ENCODE assay signal across 15 cellular contexts in the genomic region with DNA sequence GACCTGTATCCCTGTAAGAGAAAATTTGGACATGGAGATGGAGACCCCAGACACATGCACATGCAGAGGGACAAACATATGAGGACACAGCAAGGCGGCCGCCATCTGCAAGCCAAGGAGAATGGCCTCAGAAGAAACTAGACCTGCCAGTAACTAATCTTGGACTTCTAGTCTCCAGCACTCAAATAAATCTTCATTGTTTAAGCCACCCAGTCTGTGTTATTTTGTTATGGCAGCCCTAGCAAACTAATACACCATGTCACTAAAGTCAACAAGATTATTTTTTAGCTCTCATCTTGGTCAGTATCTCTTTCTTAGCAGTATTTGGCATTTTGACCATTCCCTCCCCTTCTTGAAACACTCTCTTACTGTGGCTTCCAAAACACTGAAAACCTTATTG. TPM values are rescaled to one million over a fixed set of nuclear protein-coding genes. Genes with fewer than 3 reads are reported as not detected.
DNase-seq lines count a peak whose midpoint lies in the region; ATAC-seq and TF ChIP-seq lines count a peak whose summit lies in the region.
"Had no signal": no experiment of that assay in that cellular context is flagged by ENCODE, and none has a peak within 500 bp of the region (broad histone marks: within the 10 kb centered on the region; RNA-seq: fewer than 3 reads in every experiment).

No MANE protein-coding gene starts in this region.

- H4K20me1 ChIP-seq in mammary epithelial cell (ENCODE audit: insufficient read depth, low read length): no peaks in the 10 kb centered on the region

- H3K4me2 ChIP-seq in mammary epithelial cell (ENCODE audit: insufficient read depth, low read depth, low read length): no peak overlapping the region
- H3K4me2 ChIP-seq: A549 had no signal

- H3K9me3 ChIP-seq in mammary epithelial cell (replicated peaks; ENCODE audit: insufficient read depth, low read length): no peaks in the 10 kb centered on the region
- H3K9me3 ChIP-seq in CD4-positive, alpha-beta memory T cell (ENCODE audit: control insufficient read depth in 1 of 2, low read length in 2 of 2): no peaks in the 10 kb centered on the region
- H3K9me3 ChIP-seq: A549, HAP-1 had no signal

- DNase-seq in MCF 10A (ENCODE audit: unreplicated experiment): no peak
- no peak for DNase-seq in mammary epithelial cell
- no peak for DNase-seq in CD4-positive, alpha-beta memory T cell
- no peak for DNase-seq in endothelial cell (ENCODE audit: low spot score)
- peak; percentile 10 for DNase-seq in type B pancreatic cell (ENCODE audit: extremely low spot score, unreplicated experiment)
- no peak for DNase-seq in activated gamma-delta T cell (lab: John Stamatoyannopoulos, UW)
- DNase-seq: AML-193, DMS153, DMS79, GDM1 had no signal

- no peak for ATAC-seq in GM19395 (IDR thresholded peaks at IDR 0.05; ENCODE audit: unreplicated experiment)
- ATAC-seq: A549 had no signal

- no peak overlapping the region for H3K4me3 Mint-ChIP-seq in MCF 10A (ENCODE audit: unreplicated experiment)
- H3K4me3 Mint-ChIP-seq in CD4-positive, alpha-beta memory T cell: no peak overlapping the region
- peak overlapping the region; percentile 6 for H3K4me3 Mint-ChIP-seq in endothelial cell (ENCODE audit: unreplicated experiment)
- no peak overlapping the region for H3K4me3 Mint-ChIP-seq in type B pancreatic cell

- H3K79me2 ChIP-seq in mammary epithelial cell (ENCODE audit: insufficient read depth, low read length): peaks cover 57% of the 10 kb centered on the region

- POLR2A ChIA-PET in MCF 10A (lab: Yijun Ruan, JAX): interaction anchor here (1.6 kb wide), 1 partner anchor 26 kb away, joined by 4 read pairs; no protein-coding TSS in a partner anchor
- POLR2A ChIA-PET in CD4-positive, alpha-beta memory T cell (lab: Charles Lee; ENCODE audit: partially characterized antibody): interaction anchor here (1.0 kb wide), 1 partner anchor 27 kb away, joined by 3 read pairs; a partner anchor contains a TSS

- H3K27me3 Mint-ChIP-seq in MCF 10A (ENCODE audit: insufficient read depth, unreplicated experiment) (no peaks in the 10 kb centered on the region), endothelial cell (ENCODE audit: unreplicated experiment) (peaks cover 2% of the 10 kb centered on the region), type B pancreatic cell (no peaks in the 10 kb centered on the region)
- H3K27me3 Mint-ChIP-seq in CD4-positive, alpha-beta memory T cell: no peaks in the 10 kb centered on the region

- TF ChIP-seq CTCF in MCF 10A (IDR thresholded peaks at IDR 0.05; ENCODE audit: unreplicated experiment) (no peak), mammary epithelial cell (conservative IDR thresholded peaks at IDR 0.05 in 1 of 2, IDR thresholded peaks at IDR 0.05 in 1 of 2; ENCODE audit: extremely low read depth in 1 of 2, insufficient read depth in 1 of 2, low read depth in 1 of 2, low read length in 2 of 2) (no peak), endothelial cell (IDR thresholded peaks at IDR 0.05; ENCODE audit: unreplicated experiment) (no peak), type B pancreatic cell (conservative IDR thresholded peaks at IDR 0.05) (no peak)

- WGBS in mammary epithelial cell (ENCODE audit: low coverage, missing lambda C conversion rate): 100% methylated on average over 1 of the region's 2 CpGs

- CTCF ChIA-PET in MCF 10A (lab: Yijun Ruan, JAX): interaction anchor here (0.6 to 1.2 kb wide), 2 partner anchors 27 to 93 kb away, joined by 3 read pairs; no protein-coding TSS in a partner anchor
- CTCF ChIA-PET in mammary epithelial cell (lab: Charles Lee; ENCODE audit: low non-redundant PET): no interaction called here
- CTCF ChIA-PET in CD4-positive, alpha-beta memory T cell (lab: Charles Lee; ENCODE audit: partially characterized antibody): no interaction called here

- peaks cover 32% of the 10 kb centered on the region for H3K36me3 Mint-ChIP-seq in MCF 10A (ENCODE audit: insufficient read depth, unreplicated experiment)
- peaks cover 33 to 47% of the 10 kb centered on the region in 2 donors for H3K36me3 Mint-ChIP-seq in CD4-positive, alpha-beta memory T cell
- H3K36me3 Mint-ChIP-seq in endothelial cell (ENCODE audit: low read depth, unreplicated experiment): peaks cover 12% of the 10 kb centered on the region
- peaks cover 31% of the 10 kb centered on the region for H3K36me3 Mint-ChIP-seq in type B pancreatic cell

- peaks cover 11% of the 10 kb centered on the region for H3K36me3 ChIP-seq in mammary epithelial cell (ENCODE audit: insufficient read depth, low read length)
- peaks cover 19% of the 10 kb centered on the region for H3K36me3 ChIP-seq in CD4-positive, alpha-beta memory T cell (ENCODE audit: insufficient read depth, low read length)

- intact Hi-C loops in MCF 10A (cut with micrococcal nuclease) (no loop called here), mammary epithelial cell (cut with micrococcal nuclease) (no loop called here)
- intact Hi-C loops in CD4-positive, alpha-beta memory T cell (cut with micrococcal nuclease): no loop called here

- H3K27ac ChIP-seq in mammary epithelial cell (ENCODE audit: insufficient read depth, low read depth, low read length): no peak overlapping the region
- no peak overlapping the region for H3K27ac ChIP-seq in CD4-positive, alpha-beta memory T cell (ENCODE audit: low read depth, low read length)
- H3K27ac ChIP-seq: 22Rv1, A549, C4-2B had no signal

- H2AFZ ChIP-seq in mammary epithelial cell (ENCODE audit: low read depth, low read length): no peak overlapping the region

- dilution Hi-C loops in mammary epithelial cell (cut with HindIII; ENCODE audit: low sequenced_read_pairs): no loop called here

- BruUV-seq in MCF 10A (replicated peaks; lab: Mats Ljungman, UMichigan): no TSS peak
- no TSS peak for BruUV-seq in mammary epithelial cell (replicated peaks; lab: Mats Ljungman, UMichigan)

- H3K9me3 Mint-ChIP-seq in MCF 10A (ENCODE audit: unreplicated experiment) (no peaks in the 10 kb centered on the region), endothelial cell (ENCODE audit: unreplicated experiment) (no peaks in the 10 kb centered on the region), type B pancreatic cell (no peaks in the 10 kb centered on the region)
- no peaks in the 10 kb centered on the region for H3K9me3 Mint-ChIP-seq in CD4-positive, alpha-beta memory T cell

- no peaks in the 10 kb centered on the region for H3K27me3 ChIP-seq in mammary epithelial cell (ENCODE audit: insufficient read depth, low read length)
- no peaks in the 10 kb centered on the region for H3K27me3 ChIP-seq in CD4-positive, alpha-beta memory T cell (ENCODE audit: insufficient read depth, low read length)

- H3K4me1 ChIP-seq in mammary epithelial cell (ENCODE audit: insufficient read depth, low read length): no peaks in the 10 kb centered on the region
- peaks cover 8% of the 10 kb centered on the region for H3K4me1 ChIP-seq in CD4-positive, alpha-beta memory T cell (ENCODE audit: insufficient read depth, low read length)
- H3K4me1 ChIP-seq: A549 had no signal

- H3K4me3 ChIP-seq in mammary epithelial cell (replicated peaks in 1 of 3; ENCODE audit: insufficient read depth in 1 of 3, low read depth in 2 of 3, low read length in 3 of 3): no peak overlapping the region
- H3K4me3 ChIP-seq in CD4-positive, alpha-beta memory T cell (ENCODE audit: low read length in 2 of 2): no peak overlapping the region
- H3K4me3 ChIP-seq: A549, HAP-1 had no signal

- H3K4me1 Mint-ChIP-seq in MCF 10A (ENCODE audit: insufficient read depth, unreplicated experiment) (peaks cover 6% of the 10 kb centered on the region), endothelial cell (ENCODE audit: unreplicated experiment) (no peaks in the 10 kb centered on the region), type B pancreatic cell (ENCODE audit: unreplicated experiment) (no peaks in the 10 kb centered on the region)
- peaks cover 12 to 24% (median 21%) of the 10 kb centered on the region in 4 donors for H3K4me1 Mint-ChIP-seq in CD4-positive, alpha-beta memory T cell

- peak overlapping the region; percentile 75 for H3K27ac Mint-ChIP-seq in MCF 10A (ENCODE audit: low read depth, unreplicated experiment)
- peak overlapping the region in 4 of 7 donors; percentile 2 to 60 (median 38) for H3K27ac Mint-ChIP-seq in CD4-positive, alpha-beta memory T cell
- no peak overlapping the region for H3K27ac Mint-ChIP-seq in endothelial cell (ENCODE audit: unreplicated experiment)
- H3K27ac Mint-ChIP-seq in type B pancreatic cell: no peak overlapping the region

- no peak overlapping the region for H3K9ac ChIP-seq in mammary epithelial cell (ENCODE audit: insufficient read depth, low read length)

- in situ Hi-C loops in mammary epithelial cell (cut with MboI; ENCODE audit: low sequenced_read_pairs in 2 of 2): no loop called here

RNA-seq across cellular contexts. Expression of a gene that starts 26.7 kb away (rescaled TPM):
- total RNA-seq in MCF 10A (2022) (28.8 and 34.3 TPM in 2 replicates), mammary epithelial cell (10 to 100 TPM; 19.8 to 26.6 TPM), endothelial cell (ENCODE audit: unreplicated experiment) (25.3 TPM), type B pancreatic cell (ENCODE audit: low replicate concordance) (31.0 and 33.3 TPM in 2 replicates)
- 12.6 TPM for polyA plus RNA-seq in mammary epithelial cell
- 24.8 TPM for polyA minus RNA-seq in mammary epithelial cell
- total RNA-seq in CD4-positive, alpha-beta memory T cell: 10 to 100 TPM; 47.4 to 51.8 TPM
- polyA plus RNA-seq in CD4-positive, alpha-beta memory T cell: 10 to 100 TPM in 1 of 2 donors, 1 to 10 TPM in 1; 5.8 to 16.4 TPM

RNA-seq across cellular contexts. Expression of a gene that starts 42.7 kb away (rescaled TPM):
- total RNA-seq in MCF 10A (2022): 23.2 and 25.8 TPM in 2 replicates
- total RNA-seq in mammary epithelial cell: 10 to 100 TPM; 19.3 to 21.3 TPM
- 12.1 TPM for polyA plus RNA-seq in mammary epithelial cell
- polyA minus RNA-seq in mammary epithelial cell: 39.7 TPM
- total RNA-seq in CD4-positive, alpha-beta memory T cell: 10 to 100 TPM; 18.2 to 21.4 TPM
- polyA plus RNA-seq in CD4-positive, alpha-beta memory T cell: 10 to 100 TPM; 27.5 to 34.7 TPM
- total RNA-seq in endothelial cell (ENCODE audit: unreplicated experiment): 12.5 TPM
- 12.3 and 17.3 TPM in 2 replicates for total RNA-seq in type B pancreatic cell (ENCODE audit: low replicate concordance)

RNA-seq across cellular contexts. Expression of a gene that starts 55.1 kb away (rescaled TPM):
- 47.8 and 50.5 TPM in 2 replicates for total RNA-seq in MCF 10A (2022)
- total RNA-seq in mammary epithelial cell: 10 to 100 TPM; 29.8 to 51.4 TPM
- 16.7 TPM for polyA plus RNA-seq in mammary epithelial cell
- polyA minus RNA-seq in mammary epithelial cell: 69.3 TPM
- total RNA-seq in CD4-positive, alpha-beta memory T cell: 10 to 100 TPM; 56.0 to 58.3 TPM
- polyA plus RNA-seq in CD4-positive, alpha-beta memory T cell: 1 to 10 TPM; 1.9 to 7.3 TPM
- total RNA-seq in endothelial cell (ENCODE audit: unreplicated experiment): 54.4 TPM
- total RNA-seq in type B pancreatic cell (ENCODE audit: low replicate concordance): 35.3 and 55.8 TPM in 2 replicates

RNA-seq across cellular contexts. Expression of a gene that starts 58.3 kb away (rescaled TPM):
- total RNA-seq in MCF 10A (2022) (117 and 121 TPM in 2 replicates), mammary epithelial cell (100 to 1,000 TPM; 122 to 124 TPM), endothelial cell (ENCODE audit: unreplicated experiment) (58.5 TPM), type B pancreatic cell (ENCODE audit: low replicate concordance) (61.2 and 65.6 TPM in 2 replicates)
- 176 TPM for polyA plus RNA-seq in mammary epithelial cell
- 104 TPM for polyA minus RNA-seq in mammary epithelial cell
- 10 to 100 TPM; 50.8 to 55.8 TPM for total RNA-seq in CD4-positive, alpha-beta memory T cell
- 100 to 1,000 TPM; 145 to 196 TPM for polyA plus RNA-seq in CD4-positive, alpha-beta memory T cell

Comparison
In these comparisons a context has a peak if more than half of its experiments do, and no peak if none do; other contexts are left out.
1. H3K27ac Mint-ChIP-seq: peak in MCF 10A (single experiment) and CD4-positive, alpha-beta memory T cell (4 of 7); none in endothelial cell (single experiment) and type B pancreatic cell (single experiment).